13 cellular contexts compared by ENCODE assay signal in the genomic region with DNA sequence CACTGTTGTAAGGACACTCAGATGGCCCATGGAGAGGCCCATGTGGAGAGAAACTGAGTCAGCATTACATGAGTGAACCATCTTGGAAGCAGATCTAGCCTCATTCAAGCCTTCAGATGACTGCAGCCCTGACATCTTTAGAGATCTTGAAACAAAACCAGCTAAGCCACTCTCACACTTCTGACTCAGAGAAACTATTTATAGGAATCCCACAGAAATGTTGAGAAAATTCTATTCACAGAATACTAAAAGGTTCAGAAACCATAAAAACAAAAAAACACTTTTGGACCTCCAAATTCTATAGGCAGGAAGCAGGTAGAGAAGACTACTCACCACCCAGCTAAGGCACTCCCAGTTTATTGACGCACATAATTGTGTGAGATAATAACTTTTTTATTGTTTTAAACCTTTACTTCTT. TPM values are rescaled to one million over a fixed set of nuclear protein-coding genes. Genes with fewer than 3 reads are reported as not detected.
DNase-seq lines count a peak whose midpoint lies in the region; ATAC-seq and TF ChIP-seq lines count a peak whose summit lies in the region.
"Had no signal": no experiment of that assay in that cellular context is flagged by ENCODE, and none has a peak within 500 bp of the region (broad histone marks: within the 10 kb centered on the region; RNA-seq: fewer than 3 reads in every experiment).

No MANE protein-coding gene starts in this region.

- CTCF ChIA-PET in activated CD4-positive, alpha-beta T cell treated with anti-CD3 and anti-CD28 coated beads for 36 hours (lab: Charles Lee) = interaction anchor here (0.6 to 1.4 kb wide), 3 partner anchors 19 to 124 kb away, joined by 3 to 8 read pairs (median 5); a partner anchor contains a TSS
- CTCF ChIA-PET in CD8-positive, alpha-beta T cell (lab: Charles Lee) = interaction anchor here (0.6 to 1.7 kb wide), 3 partner anchors 18 to 269 kb away, joined by 3 read pairs; no protein-coding TSS in a partner anchor

- peaks cover 11% of the 10 kb centered on the region for H3K4me1 ChIP-seq in CD8-positive, alpha-beta T cell (ENCODE audit: insufficient read depth, low read length)
- H3K4me1 ChIP-seq: A549 had no signal

- no peaks in the 10 kb centered on the region for H3K36me3 Mint-ChIP-seq in activated CD4-positive, alpha-beta T cell treated with anti-CD3 and anti-CD28 coated beads for 36 hours (ENCODE audit: low read depth)
- peaks cover 9% of the 10 kb centered on the region for H3K36me3 Mint-ChIP-seq in T-helper 1 cell treated with Interleukin-12 subunit alpha and Interleukin-12 subunit beta and Interleukin-4 antibody, amounts not matched to agents 30 μg/mL and 1 μg/mL, for 36 hours (ENCODE audit: low read depth)
- no peaks in the 10 kb centered on the region for H3K36me3 Mint-ChIP-seq in natural killer cell
- no peaks in the 10 kb centered on the region for H3K36me3 Mint-ChIP-seq in CD8-positive, alpha-beta T cell

- H3K27me3 ChIP-seq in CD8-positive, alpha-beta T cell (ENCODE audit: insufficient read depth, low read length) = no peaks in the 10 kb centered on the region

- no peak overlapping the region for H3K4me3 Mint-ChIP-seq in activated CD4-positive, alpha-beta T cell treated with anti-CD3 and anti-CD28 coated beads for 36 hours
- no peak overlapping the region for H3K4me3 Mint-ChIP-seq in T-helper 1 cell treated with Interleukin-12 subunit alpha and Interleukin-12 subunit beta and Interleukin-4 antibody, amounts not matched to agents 30 μg/mL and 1 μg/mL, for 36 hours
- H3K4me3 Mint-ChIP-seq in natural killer cell = peak overlapping the region; percentile 52
- H3K4me3 Mint-ChIP-seq in CD8-positive, alpha-beta T cell = no peak overlapping the region

- H3K27ac Mint-ChIP-seq in activated CD4-positive, alpha-beta T cell treated with anti-CD3 and anti-CD28 coated beads for 36 hours = peak overlapping the region; percentile 55
- peak overlapping the region; percentile 21 for H3K27ac Mint-ChIP-seq in T-helper 1 cell treated with Interleukin-12 subunit alpha and Interleukin-12 subunit beta and Interleukin-4 antibody, amounts not matched to agents 30 μg/mL and 1 μg/mL, for 36 hours
- H3K27ac Mint-ChIP-seq in natural killer cell = peak overlapping the region; percentile 16 to 72
- no peak overlapping the region for H3K27ac Mint-ChIP-seq in CD8-positive, alpha-beta T cell

- peak; percentile 95 for ATAC-seq in activated CD4-positive, alpha-beta T cell treated with anti-CD3 and anti-CD28 coated beads for 36 hours
- peak; percentile 74 for ATAC-seq in HG02610 (IDR thresholded peaks at IDR 0.05; ENCODE audit: unreplicated experiment)
- ATAC-seq in natural killer cell = peak; percentile 49 to 88 (median 79)
- ATAC-seq in HG03097 (IDR thresholded peaks at IDR 0.05; ENCODE audit: low FRiP score, unreplicated experiment) = no peak
- no peak for ATAC-seq in CD8-positive, alpha-beta T cell
- ATAC-seq: A549 had no signal

- H3K27me3 Mint-ChIP-seq in activated CD4-positive, alpha-beta T cell treated with anti-CD3 and anti-CD28 coated beads for 36 hours = no peaks in the 10 kb centered on the region
- no peaks in the 10 kb centered on the region for H3K27me3 Mint-ChIP-seq in T-helper 1 cell treated with Interleukin-12 subunit alpha and Interleukin-12 subunit beta and Interleukin-4 antibody, amounts not matched to agents 30 μg/mL and 1 μg/mL, for 36 hours (ENCODE audit: low read depth)
- no peaks in the 10 kb centered on the region for H3K27me3 Mint-ChIP-seq in natural killer cell (ENCODE audit: low read depth in 2 of 2)
- no peaks in the 10 kb centered on the region for H3K27me3 Mint-ChIP-seq in CD8-positive, alpha-beta T cell (ENCODE audit: low read depth)

- H3K36me3 ChIP-seq in CD8-positive, alpha-beta T cell (ENCODE audit: insufficient read depth, low read length) = no peaks in the 10 kb centered on the region

- TF ChIP-seq CTCF in natural killer cell (IDR thresholded peaks at IDR 0.05) = no peak
- no peak for TF ChIP-seq CTCF in CD8-positive, alpha-beta T cell (IDR thresholded peaks at IDR 0.05)

- H3K9me3 ChIP-seq in CD8-positive, alpha-beta T cell (ENCODE audit: low read length) = no peaks in the 10 kb centered on the region
- H3K9me3 ChIP-seq: A549 had no signal

- intact Hi-C loops in activated CD4-positive, alpha-beta T cell treated with anti-CD3 and anti-CD28 coated beads for 36 hours (cut with DNase I, micrococcal nuclease) = no loop called here
- intact Hi-C loops in natural killer cell (cut with micrococcal nuclease) = no loop called here
- intact Hi-C loops in CD8-positive, alpha-beta T cell (cut with DNase I, micrococcal nuclease) = no loop called here

- DNase-seq in activated CD4-positive, alpha-beta T cell treated with anti-CD3 and anti-CD28 coated beads for 36 hours = no peak
- no peak for DNase-seq in activated CD4-positive, alpha-beta T cell treated with anti-CD3 and anti-CD28 coated beads, Interleukin-2, amount 50 U/mL, for 1 hour
- DNase-seq in natural killer cell = no peak
- no peak for DNase-seq in NCI-H2196 treated with DMSO at 0.1 percent for 48 hours (lab: John Stamatoyannopoulos, UW; ENCODE audit: unreplicated experiment)
- DNase-seq in CD8-positive, alpha-beta T cell = no peak
- DNase-seq: activated naive CD4-positive, alpha-beta T cell treated with Interleukin-2 at 50 U/mL for 16 hours; NCI-H82; T1000 had no signal

- no peaks in the 10 kb centered on the region for H3K9me3 Mint-ChIP-seq in activated CD4-positive, alpha-beta T cell treated with anti-CD3 and anti-CD28 coated beads for 36 hours (ENCODE audit: low read depth)
- H3K9me3 Mint-ChIP-seq in T-helper 1 cell treated with Interleukin-12 subunit alpha and Interleukin-12 subunit beta and Interleukin-4 antibody, amounts not matched to agents 30 μg/mL and 1 μg/mL, for 36 hours = peaks cover 5% of the 10 kb centered on the region
- H3K9me3 Mint-ChIP-seq in natural killer cell = no peaks in the 10 kb centered on the region
- no peaks in the 10 kb centered on the region for H3K9me3 Mint-ChIP-seq in CD8-positive, alpha-beta T cell

- H3K4me1 Mint-ChIP-seq in activated CD4-positive, alpha-beta T cell treated with anti-CD3 and anti-CD28 coated beads for 36 hours = peaks cover 34% of the 10 kb centered on the region
- peaks cover 21% of the 10 kb centered on the region for H3K4me1 Mint-ChIP-seq in T-helper 1 cell treated with Interleukin-12 subunit alpha and Interleukin-12 subunit beta and Interleukin-4 antibody, amounts not matched to agents 30 μg/mL and 1 μg/mL, for 36 hours (ENCODE audit: low read depth)
- peaks cover 15 to 18% of the 10 kb centered on the region in 2 donors for H3K4me1 Mint-ChIP-seq in natural killer cell
- peaks cover 10% of the 10 kb centered on the region for H3K4me1 Mint-ChIP-seq in CD8-positive, alpha-beta T cell (ENCODE audit: low read depth)

- H3K27ac ChIP-seq in CD8-positive, alpha-beta T cell (ENCODE audit: low read depth, low read length) = no peak overlapping the region
- H3K27ac ChIP-seq: A549, skin epidermis had no signal

- POLR2A ChIA-PET in activated CD4-positive, alpha-beta T cell treated with anti-CD3 and anti-CD28 coated beads for 36 hours (lab: Charles Lee) = no interaction called here
- POLR2A ChIA-PET in CD8-positive, alpha-beta T cell (lab: Charles Lee) = interaction anchor here (1.6 kb wide), 1 partner anchor 12 kb away, joined by 4 read pairs; no protein-coding TSS in a partner anchor

- H3K4me3 ChIP-seq in CD8-positive, alpha-beta T cell (ENCODE audit: low read depth, low read length) = no peak overlapping the region
- H3K4me3 ChIP-seq: A549, skin epidermis had no signal

RNA-seq across cellular contexts. Expression of a gene that starts 8.7 kb away (rescaled TPM):
- total RNA-seq in activated CD4-positive, alpha-beta T cell treated with anti-CD3 and anti-CD28 coated beads for 36 hours = 1 to 10 TPM; 1.6 to 1.8 TPM
- 1 to 10 TPM in 1 of 3 donors, under 1 TPM in 2; 0.68 to 1.5 (median 0.98) TPM for total RNA-seq in natural killer cell
- total RNA-seq in CD8-positive, alpha-beta T cell = not detected

RNA-seq across cellular contexts. Expression of a gene that starts 8.8 kb away (rescaled TPM):
- total RNA-seq in activated CD4-positive, alpha-beta T cell treated with anti-CD3 and anti-CD28 coated beads for 36 hours = 10 to 100 TPM; 17.0 to 20.8 TPM
- total RNA-seq in natural killer cell = 10 to 100 TPM; 15.4 to 25.7 (median 17.5) TPM
- 1 to 10 TPM; 5.9 to 6.4 TPM for total RNA-seq in CD8-positive, alpha-beta T cell

RNA-seq across cellular contexts. Expression of a gene that starts 18.8 kb away (rescaled TPM):
- 100 to 1,000 TPM; 395 to 536 TPM for total RNA-seq in activated CD4-positive, alpha-beta T cell treated with anti-CD3 and anti-CD28 coated beads for 36 hours
- 100 to 1,000 TPM; 188 to 220 (median 201) TPM for total RNA-seq in natural killer cell
- 100 to 1,000 TPM; 120 to 125 TPM for total RNA-seq in CD8-positive, alpha-beta T cell

Comparison
In these comparisons a context has a peak if more than half of its experiments do, and no peak if none do; other contexts are left out.
1. ATAC-seq: peak in activated CD4-positive, alpha-beta T cell treated with anti-CD3 and anti-CD28 coated beads for 36 hours (single experiment), HG02610 (single experiment) and natural killer cell (3 of 3); none in HG03097 (single experiment) and CD8-positive, alpha-beta T cell (single experiment).